8 cellular contexts compared by ENCODE assay signal in genomic region chr12:57752668-57753000, GRCh38. TPM values are rescaled to one million over a fixed set of nuclear protein-coding genes. Genes with fewer than 3 reads are reported as not detected.
DNase-seq lines count a peak whose midpoint lies in the region; ATAC-seq and TF ChIP-seq lines count a peak whose summit lies in the region.

No MANE protein-coding gene starts in this region.

- peak overlapping the region; percentile 89 for H3K4me3 Mint-ChIP-seq in natural killer cell

- no peaks in the 10 kb centered on the region for H3K9me3 Mint-ChIP-seq in natural killer cell

- H3K27ac ChIP-seq in colonic mucosa = no peak overlapping the region

- peak overlapping the region; percentile 91 to 92 for H3K27ac Mint-ChIP-seq in natural killer cell

- in situ Hi-C loops in ACHN (cut with HindIII; ENCODE audit: low pct_ligation_motif_present, low pct_unique_long_range_greater_than_20kb, low sequenced_read_pairs) = no loop called here

- peak overlapping the region in 1 of 2 donors; percentile 35 for H3K9ac ChIP-seq in colonic mucosa (ENCODE audit: low read depth in 2 of 2, low read length in 2 of 2)

- no peaks in the 10 kb centered on the region for H3K9me3 ChIP-seq in colonic mucosa

- peaks cover 6% of the 10 kb centered on the region for H3K36me3 ChIP-seq in colonic mucosa

- H3K27me3 ChIP-seq in colonic mucosa = no peaks in the 10 kb centered on the region

- no peaks in the 10 kb centered on the region for H3K36me3 Mint-ChIP-seq in natural killer cell

- DNase-seq in AG09309 (ENCODE audit: low read depth) (no peak), LNCaP clone FGC (ENCODE audit: low read depth) (no peak), colonic mucosa (no peak), natural killer cell (no peak), NCI-H82 treated with DMSO at 0.1 percent for 48 hours (lab: John Stamatoyannopoulos, UW; ENCODE audit: unreplicated experiment) (no peak), ACHN (no peak), iPS-NIHi7 (ENCODE audit: extremely low spot score) (no peak)

- intact Hi-C loops in colonic mucosa (cut with DNase I) (no loop called here), natural killer cell (cut with micrococcal nuclease) (loop anchor here (1.0 kb wide), 3 partner anchors 8 to 232 kb away; partner anchors contain the start of genes DDIT3 and TSFM)

- ATAC-seq in natural killer cell (no peak), GM21737 (IDR thresholded peaks at IDR 0.05; ENCODE audit: unreplicated experiment) (no peak)

- no peaks in the 10 kb centered on the region for H3K4me1 ChIP-seq in colonic mucosa

- peaks cover 46 to 51% of the 10 kb centered on the region in 2 donors for H3K4me1 Mint-ChIP-seq in natural killer cell

- TF ChIP-seq CTCF in AG09309 (IDR thresholded peaks at IDR 0.05; ENCODE audit: control insufficient read depth, insufficient read depth, low read depth, low read length, missing control alignments) = no peak
- TF ChIP-seq CTCF in LNCaP clone FGC (IDR thresholded peaks at IDR 0.05; ENCODE audit: control insufficient read depth, extremely low read depth, insufficient read depth) = no peak
- no peak for TF ChIP-seq CTCF in colonic mucosa (IDR thresholded peaks at IDR 0.05)
- TF ChIP-seq CTCF in natural killer cell (IDR thresholded peaks at IDR 0.05) = no peak

- no peaks in the 10 kb centered on the region for H3K27me3 Mint-ChIP-seq in natural killer cell (ENCODE audit: low read depth in 2 of 2)

- H3K4me3 ChIP-seq in AG09309 (ENCODE audit: control insufficient read depth, low read depth, low read length) = peak overlapping the region; percentile 88
- H3K4me3 ChIP-seq in LNCaP clone FGC (ENCODE audit: low read depth, low read length) = peak overlapping the region; percentile 98
- peak overlapping the region; percentile 73 for H3K4me3 ChIP-seq in colonic mucosa

RNA-seq across cellular contexts. Expression of gene CDK4, which starts 0.5 kb away (rescaled TPM):
- 100 to 1,000 TPM in 1 of 2 donors, 10 to 100 TPM in 1; 45.7 to 121 TPM for total RNA-seq in colonic mucosa
- total RNA-seq in natural killer cell = 10 to 100 TPM; 30.7 to 39.5 (median 37.7) TPM

RNA-seq across cellular contexts. Expression of gene MARCHF9, which starts 2.3 kb away (rescaled TPM):
- total RNA-seq in colonic mucosa = 10 to 100 TPM; 10.6 to 14.3 TPM
- total RNA-seq in natural killer cell = 10 to 100 TPM; 25.4 to 28.4 (median 26.0) TPM

RNA-seq across cellular contexts. Expression of gene TSPAN31, which starts 7.8 kb away (rescaled TPM):
- total RNA-seq in colonic mucosa = 10 to 100 TPM; 19.3 to 32.3 TPM
- 10 to 100 TPM; 18.3 to 27.0 (median 23.5) TPM for total RNA-seq in natural killer cell

RNA-seq across cellular contexts. Expression of gene AGAP2, which starts 14.1 kb away (rescaled TPM):
- total RNA-seq in colonic mucosa (1 to 10 TPM in 1 of 2 donors, under 1 TPM in 1; 0.86 to 1.0 TPM), natural killer cell (10 to 100 TPM; 54.1 to 63.5 (median 54.8) TPM)

RNA-seq across cellular contexts. Expression of gene CYP27B1, which starts 14.2 kb away (rescaled TPM):
- total RNA-seq in colonic mucosa (1 to 10 TPM in 1 of 2 donors, under 1 TPM in 1; 0.80 to 1.6 TPM), natural killer cell (1 to 10 TPM; 1.1 to 1.7 (median 1.6) TPM)
